ENCODE assay signal across 1 cellular context in genomic region chr2:63588385-63589147, GRCh38.
TF ChIP-seq lines count a peak whose summit lies in the region.

TSS of gene MDH1 (plus strand) at chr2:63588963. CDS start at chr2:63589044, 81 bp downstream.
TSS of gene WDPCP (minus strand) at chr2:63588477. CDS start at chr2:63588271, 206 bp downstream.

TF ChIP-seq in HEK293, 187 proteins besides CTCF, POLR2A, EP300 and RAD21 (continued from another document and continues in another):
- peak; percentile 78 for TF ChIP-seq PRDM10 (tag by site-specific recombination; IDR thresholded peaks at IDR 0.05)
- TF ChIP-seq ZNF585B (tag by site-specific recombination; IDR thresholded peaks at IDR 0.05) = no peak
- no peak for TF ChIP-seq ZNF707 (tag by site-specific recombination; IDR thresholded peaks at IDR 0.05)
- TF ChIP-seq ZNF548 (tag by site-specific recombination; IDR thresholded peaks at IDR 0.05) = no peak
- no peak for TF ChIP-seq HIC1 (tag by site-specific recombination; IDR thresholded peaks at IDR 0.05)
- no peak for TF ChIP-seq PRDM4 (tag by site-specific recombination; IDR thresholded peaks at IDR 0.05)
- 0 out of 2 replicates have a peak, but pooled peaks have one; percentile 71 for TF ChIP-seq ZNF660 (tag by site-specific recombination; IDR thresholded peaks at IDR 0.05)
- TF ChIP-seq ZNF157 (tag by site-specific recombination; IDR thresholded peaks at IDR 0.05) = no peak
- no peak for TF ChIP-seq ZNF549 (tag by site-specific recombination; IDR thresholded peaks at IDR 0.05)
- TF ChIP-seq ZNF132 (tag by site-specific recombination; IDR thresholded peaks at IDR 0.05; ENCODE audit: borderline replicate concordance) = no peak
- TF ChIP-seq HOXD13 (CRISPR knock-in tag; IDR thresholded peaks at IDR 0.05; ENCODE audit: borderline replicate concordance) = no peak
- TF ChIP-seq ZBTB49 (tag by site-specific recombination; IDR thresholded peaks at IDR 0.05; ENCODE audit: low read depth) = no peak
- TF ChIP-seq ZBTB48 (tag by site-specific recombination; IDR thresholded peaks at IDR 0.05) = peak; percentile 98
- no peak for TF ChIP-seq GLI2 (tag by site-specific recombination; IDR thresholded peaks at IDR 0.05; ENCODE audit: borderline replicate concordance, low read depth)
- no peak for TF ChIP-seq BCL6B (tag by site-specific recombination; IDR thresholded peaks at IDR 0.05)
- TF ChIP-seq ZNF155 (tag by site-specific recombination; IDR thresholded peaks at IDR 0.05) = no peak
- TF ChIP-seq IKZF3 (tag by site-specific recombination; IDR thresholded peaks at IDR 0.05) = no peak
- no peak for TF ChIP-seq ZNF114 (tag by site-specific recombination; IDR thresholded peaks at IDR 0.05)
- no peak for TF ChIP-seq SALL2 (tag by site-specific recombination; IDR thresholded peaks at IDR 0.05; ENCODE audit: borderline replicate concordance)
- TF ChIP-seq ZNF169 (tag by site-specific recombination; IDR thresholded peaks at IDR 0.05) = no peak
- TF ChIP-seq GLI4 (tag by site-specific recombination; IDR thresholded peaks at IDR 0.05) = no peak
- peak; percentile 91 for TF ChIP-seq GLIS2 (tag by site-specific recombination; IDR thresholded peaks at IDR 0.05)
- TF ChIP-seq SCRT1 (tag by site-specific recombination; IDR thresholded peaks at IDR 0.05; ENCODE audit: borderline replicate concordance) = no peak
- no peak; the same call in 1 of the 2 replicates for TF ChIP-seq KLF9 (tag by site-specific recombination; IDR thresholded peaks at IDR 0.05; ENCODE audit: low read depth)
- TF ChIP-seq ELK4 (IDR thresholded peaks at IDR 0.05; ENCODE audit: borderline replicate concordance, low read depth, low read length) = no peak
- no peak for TF ChIP-seq ZNF354C (tag by site-specific recombination; IDR thresholded peaks at IDR 0.05; ENCODE audit: borderline replicate concordance, low read depth)
- no peak for TF ChIP-seq ZNF18 (tag by site-specific recombination; IDR thresholded peaks at IDR 0.05)
- TF ChIP-seq ZBTB44 (tag by site-specific recombination; IDR thresholded peaks at IDR 0.05) = peak; percentile 26; the same call in 1 of the 2 replicates
- no peak for TF ChIP-seq ZNF23 (tag by site-specific recombination; IDR thresholded peaks at IDR 0.05; ENCODE audit: borderline replicate concordance)
- TF ChIP-seq FEZF1 (tag by site-specific recombination; IDR thresholded peaks at IDR 0.05) = peak; percentile 79
- TF ChIP-seq ZNF121 (tag by site-specific recombination; IDR thresholded peaks at IDR 0.05) = no peak
- peak; percentile 99 for TF ChIP-seq ZBTB17 (tag by site-specific recombination; IDR thresholded peaks at IDR 0.05)
- TF ChIP-seq ZNF362 (tag by site-specific recombination; IDR thresholded peaks at IDR 0.05) = peak; percentile 100
- TF ChIP-seq HOXC10 (CRISPR knock-in tag; IDR thresholded peaks at IDR 0.05) = no peak
- TF ChIP-seq ZNF433 (tag by site-specific recombination; IDR thresholded peaks at IDR 0.05; ENCODE audit: low read depth) = no peak
- TF ChIP-seq ZNF248 (tag by site-specific recombination; IDR thresholded peaks at IDR 0.05) = no peak
- no peak for TF ChIP-seq ZSCAN30 (tag by site-specific recombination; IDR thresholded peaks at IDR 0.05)
- TF ChIP-seq OVOL3 (tag by site-specific recombination; IDR thresholded peaks at IDR 0.05) = 0 out of 2 replicates have a peak, but pooled peaks have one; percentile 76
- TF ChIP-seq ZNF48 (tag by site-specific recombination; IDR thresholded peaks at IDR 0.05) = no peak
